ENCODE assay signal across 18 cellular contexts in genomic region chr15:58755350-58755749, GRCh38.
"Had no signal": no experiment of that assay in that cellular context is flagged by ENCODE, and none has a peak within 500 bp of the region (broad histone marks: within the 10 kb centered on the region; RNA-seq: fewer than 3 reads in every experiment).

No MANE protein-coding gene starts in this region.

- H3K36me3 ChIP-seq: gastrocnemius medialis, right atrium auricular region, sigmoid colon, thyroid gland had no signal

- H3K27me3 ChIP-seq: gastrocnemius medialis, right atrium auricular region, sigmoid colon, thyroid gland had no signal

- DNase-seq: cortex of kidney; effector memory CD4-positive, alpha-beta T cell; gastrocnemius medialis; glutamatergic neuron; kidney; mammary epithelial cell; mucosa of descending colon; naive thymus-derived CD8-positive, alpha-beta T cell; sigmoid colon; stimulated activated CD4-positive, alpha-beta T cell treated with anti-CD3 and anti-CD28 coated beads, Interleukin-2, amount 100 ng/mL, for 24 hours; stimulated activated CD4-positive, alpha-beta T cell treated with anti-CD3 and anti-CD28 coated beads, Interleukin-4, amount 100 ng/mL, for 4 hours; stimulated activated naive B cell treated with anti-CD40 and anti-IgM and Interleukin-4, amounts not matched to agents 10 μg/mL and 1 μg/mL and 100 μg/mL, for 72 hours; stimulated activated naive CD8-positive, alpha-beta T cell treated with anti-CD3 and anti-CD28 coated beads, Interleukin-15, amount 100 ng/mL, for 72 hours had no signal

- ATAC-seq: esophagus mucosa; gastrocnemius medialis; left lobe of liver; mucosa of descending colon; naive thymus-derived CD8-positive, alpha-beta T cell; stimulated activated naive B cell treated with anti-CD40 and anti-IgM and Interleukin-4, amounts not matched to agents 10 μg/mL and 1 μg/mL and 100 μg/mL, for 72 hours; stimulated activated naive CD8-positive, alpha-beta T cell treated with anti-CD3 and anti-CD28 coated beads, Interleukin-15, amount 100 ng/mL, for 72 hours had no signal

- H3K9me3 ChIP-seq: gastrocnemius medialis, mucosa of descending colon, right atrium auricular region, sigmoid colon, thyroid gland had no signal

- H3K4me3 ChIP-seq: gastrocnemius medialis, mucosa of descending colon, right atrium auricular region, sigmoid colon, skin epidermis, thyroid gland had no signal

- H3K27ac ChIP-seq: gastrocnemius medialis, right atrium auricular region, sigmoid colon, skin epidermis had no signal
